Comparison of ENCODE assay signal across 1 cellular context in the genomic region with DNA sequence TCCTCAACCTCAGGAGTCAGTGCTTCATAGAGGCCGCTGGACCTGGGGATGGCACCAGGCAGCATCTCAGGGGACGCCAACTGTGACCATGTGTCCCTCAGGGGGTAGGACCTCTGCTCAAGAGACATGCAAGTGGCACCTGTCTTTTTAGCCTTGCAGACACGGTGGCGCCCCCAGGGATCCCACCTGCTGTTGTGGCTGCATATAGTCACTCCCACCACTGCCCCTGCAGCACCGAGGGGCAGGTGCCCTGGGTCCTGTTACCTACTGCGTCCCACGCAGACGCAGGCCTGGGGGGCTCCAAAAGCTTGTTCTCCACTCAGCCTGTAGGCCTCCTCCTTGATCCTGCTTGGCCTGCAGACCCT.
TF ChIP-seq lines count a peak whose summit lies in the region.

No MANE protein-coding gene starts in this region.

TF ChIP-seq in HepG2, 621 proteins besides CTCF, POLR2A, EP300 and RAD21:
- TF ChIP-seq AGO2 (optimal IDR thresholded peaks at IDR 0.05; ENCODE audit: low read depth, low read length): peak; percentile 53
- TF ChIP-seq ZNF326 (CRISPR knock-in tag; IDR thresholded peaks at IDR 0.05; ENCODE audit: borderline replicate concordance): 0 out of 2 replicates have a peak, but pooled peaks have one; percentile 45
- TF ChIP-seq, protein P1, sequence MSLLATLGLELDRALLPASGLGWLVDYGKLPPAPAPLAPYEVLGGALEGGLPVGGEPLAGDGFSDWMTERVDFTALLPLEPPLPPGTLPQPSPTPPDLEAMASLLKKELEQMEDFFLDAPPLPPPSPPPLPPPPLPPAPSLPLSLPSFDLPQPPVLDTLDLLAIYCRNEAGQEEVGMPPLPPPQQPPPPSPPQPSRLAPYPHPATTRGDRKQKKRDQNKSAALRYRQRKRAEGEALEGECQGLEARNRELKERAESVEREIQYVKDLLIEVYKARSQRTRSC (CRISPR knock-in tag; IDR thresholded peaks at IDR 0.05; ENCODE audit: low read depth): no peak
- peak; percentile 15; the same call in 1 of the 2 replicates for TF ChIP-seq KDM2A (CRISPR knock-in tag; IDR thresholded peaks at IDR 0.05; ENCODE audit: borderline replicate concordance, low read depth)
